In the genomic region with DNA sequence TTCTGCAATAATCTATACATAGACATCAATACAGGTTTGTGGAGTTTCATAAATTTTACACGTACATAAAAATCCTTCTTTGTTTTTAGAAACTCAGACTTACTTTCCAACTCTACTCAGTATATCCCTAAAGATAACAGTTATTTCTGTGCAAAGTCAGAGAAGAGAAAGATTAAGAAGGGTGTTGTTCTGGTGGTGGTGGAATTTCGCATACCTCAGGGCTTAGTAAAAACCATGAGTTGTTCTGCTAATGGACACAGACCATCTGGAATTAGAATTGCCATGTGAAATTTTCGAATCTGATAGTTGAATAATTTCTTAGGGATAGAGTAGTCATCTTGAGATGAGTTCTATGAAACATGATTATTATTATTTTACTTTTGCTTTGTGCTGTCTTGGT, we compare ENCODE assay signal across 18 cellular contexts.
DNase-seq lines count a peak whose midpoint lies in the region; ATAC-seq, FAIRE-seq and TF ChIP-seq lines count a peak whose summit lies in the region.
"Had no signal": no experiment of that assay in that cellular context is flagged by ENCODE, and none has a peak within 500 bp of the region (broad histone marks: within the 10 kb centered on the region; RNA-seq: fewer than 3 reads in every experiment).

No MANE protein-coding gene starts in this region.

- intact Hi-C loops in PC-3 (cut with micrococcal nuclease), result no loop called here

- ATAC-seq in PC-3 (no peak), omental fat pad (ENCODE audit: low FRiP score) (peak; percentile 64), HG03280 (IDR thresholded peaks at IDR 0.05; ENCODE audit: unreplicated experiment) (no peak)

- TF ChIP-seq CTCF in AG10803 (conservative IDR thresholded peaks at IDR 0.05; ENCODE audit: low read length) (no peak), PC-3 (conservative IDR thresholded peaks at IDR 0.05; ENCODE audit: low read depth, low read length) (no peak), omental fat pad (IDR thresholded peaks at IDR 0.05) (no peak), D721Med (IDR thresholded peaks at IDR 0.05; ENCODE audit: insufficient read depth, missing control alignments) (no peak)

- POLR2A ChIA-PET in PC-3 (lab: Charles Lee; ENCODE audit: unreplicated experiment), result no interaction called here

- no peak for FAIRE-seq in D721Med (lab: Jason Lieb, UNC)
- FAIRE-seq: G401.6, H1, urothelium cell line had no signal

- DNase-seq in AG10803 (ENCODE audit: low read depth) (peak; percentile 91), PC-3 (peak; percentile 5), fibroblast of gingiva (ENCODE audit: low read depth) (peak; percentile 27), omental fat pad (ENCODE audit: low spot score) (no peak), UCSD-AML1 (lab: John Stamatoyannopoulos, UW; ENCODE audit: unreplicated experiment) (no peak), D721Med (ENCODE audit: insufficient read length, low spot score) (no peak)
- DNase-seq in stimulated activated CD4-positive, alpha-beta T cell treated with anti-CD3 and anti-CD28 coated beads, Interleukin-4, amount 100 ng/mL, for 24 hours, result no peak
- DNase-seq: activated T-cell treated with anti-CD3 and anti-CD28 coated beads, Interleukin-2, amount 50 U/mL, for 1 hour; aorta; midbrain; NCI-H2029 treated with DMSO at 0.1 percent for 48 hours; posterior cingulate gyrus had no signal

- no peaks in the 10 kb centered on the region for H3K79me2 ChIP-seq in PC-3 (ENCODE audit: low read length)

- no peak overlapping the region for H2AFZ ChIP-seq in PC-3 (ENCODE audit: low read length)

- H3K4me3 ChIP-seq in AG10803 (ENCODE audit: low read length) (no peak overlapping the region), PC-3 (ENCODE audit: low read length) (no peak overlapping the region)
- H3K4me3 ChIP-seq: BLaER1 treated with 17β-estradiol and CSF1 and Interleukin-3, amounts not matched to agents 10 nM and 100 nM had no signal

- H3K4me2 ChIP-seq in PC-3 (ENCODE audit: low read length), result no peak overlapping the region

- H3K4me1 ChIP-seq in PC-3 (ENCODE audit: insufficient read depth, low read length), result no peaks in the 10 kb centered on the region

- H3K36me3 ChIP-seq in PC-3 (ENCODE audit: low read depth, low read length), result no peaks in the 10 kb centered on the region
- H3K36me3 ChIP-seq: BLaER1 treated with 17β-estradiol and CSF1 and Interleukin-3, amounts not matched to agents 10 nM and 100 nM had no signal

- no peak overlapping the region for H3K9ac ChIP-seq in PC-3 (ENCODE audit: low read length)
- H3K9ac ChIP-seq: BLaER1 treated with 17β-estradiol and CSF1 and Interleukin-3, amounts not matched to agents 10 nM and 100 nM had no signal

- CTCF ChIA-PET in PC-3 (lab: Charles Lee), result no interaction called here

- no peak overlapping the region for H3K27ac ChIP-seq in PC-3 (ENCODE audit: low read length)
- H3K27ac ChIP-seq: HL-60 had no signal

- H3K9me3 ChIP-seq in PC-3 (ENCODE audit: low read length), result no peaks in the 10 kb centered on the region
- H3K9me3 ChIP-seq: BLaER1 treated with 17β-estradiol and CSF1 and Interleukin-3, amounts not matched to agents 10 nM and 100 nM had no signal

- H3F3A ChIP-seq in PC-3 (ENCODE audit: low read length, unreplicated experiment), result no peaks in the 10 kb centered on the region

- no TSS peak for BruUV-seq in PC-3 (replicated peaks; lab: Mats Ljungman, UMichigan)

- H3K27me3 ChIP-seq in PC-3 (ENCODE audit: low read length), result no peaks in the 10 kb centered on the region
- H3K27me3 ChIP-seq: BLaER1 treated with 17β-estradiol and CSF1 and Interleukin-3, amounts not matched to agents 10 nM and 100 nM had no signal

- H3K9me2 ChIP-seq in PC-3 (replicated peaks; ENCODE audit: low read length), result no peaks in the 10 kb centered on the region

- H4K20me1 ChIP-seq in PC-3 (ENCODE audit: low read length), result no peaks in the 10 kb centered on the region
- H4K20me1 ChIP-seq: BLaER1 treated with 17β-estradiol and CSF1 and Interleukin-3, amounts not matched to agents 10 nM and 100 nM had no signal

Comparison
In these comparisons a context has a peak if more than half of its experiments do, and no peak if none do; other contexts are left out.
1. DNase-seq: peak in AG10803 (single experiment), PC-3 (single experiment) and fibroblast of gingiva (single experiment); none in omental fat pad (single experiment), stimulated activated CD4-positive, alpha-beta T cell treated with anti-CD3 and anti-CD28 coated beads, Interleukin-4, amount 100 ng/mL, for 24 hours (single experiment), UCSD-AML1 (single experiment) and D721Med (single experiment).